8 cellular contexts compared by ENCODE assay signal in the genomic region with DNA sequence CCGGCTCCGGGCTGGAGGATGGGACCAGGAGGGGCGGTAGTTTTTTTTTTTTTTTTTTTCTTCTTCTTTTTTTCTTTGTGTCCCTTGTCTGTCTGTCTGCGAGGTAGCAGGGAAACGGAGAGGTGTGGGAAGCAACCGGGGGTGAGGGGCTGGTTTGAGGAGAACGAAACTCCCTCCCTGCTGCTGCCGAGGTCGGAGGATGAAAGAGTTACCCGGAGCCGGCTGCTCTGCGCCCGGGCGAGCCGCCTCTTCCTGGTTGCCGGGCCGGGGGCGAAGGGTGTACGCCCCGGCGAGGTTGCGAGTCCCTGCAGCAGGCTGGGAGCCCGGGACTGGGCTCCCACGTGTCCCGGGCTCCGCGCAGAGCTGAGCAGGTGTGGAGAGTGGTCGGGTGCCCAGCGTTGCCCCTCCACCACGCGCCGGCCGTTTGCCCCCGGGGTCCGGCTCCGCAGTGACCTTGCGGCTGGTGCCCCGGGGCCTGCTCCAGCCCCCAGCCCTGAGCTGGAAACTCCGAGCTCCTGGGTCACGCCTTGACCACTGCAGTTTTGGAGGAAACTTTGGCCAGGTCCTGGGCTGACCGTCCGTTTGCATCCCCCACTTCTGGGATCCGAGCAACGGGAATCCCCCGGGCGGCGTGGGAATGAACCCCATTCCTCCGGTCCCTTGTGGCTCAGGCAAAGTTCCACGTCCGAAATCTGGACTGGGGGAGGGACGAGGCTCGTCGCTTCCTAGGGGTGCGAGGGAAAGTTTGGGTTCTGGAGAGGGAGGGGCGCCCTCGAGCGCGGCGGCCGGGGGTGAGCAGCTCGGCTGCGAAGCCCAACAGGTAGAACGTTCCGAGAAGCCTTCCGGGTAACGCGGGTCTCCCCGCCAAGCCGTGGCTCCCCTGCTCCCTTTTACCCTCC. TPM values are rescaled to one million over a fixed set of nuclear protein-coding genes. Genes with fewer than 3 reads are reported as not detected.
DNase-seq lines count a peak whose midpoint lies in the region; ATAC-seq, FAIRE-seq and TF ChIP-seq lines count a peak whose summit lies in the region.

No MANE protein-coding gene starts in this region.

- BruUV-seq in K562 (replicated peaks; lab: Mats Ljungman, UMichigan) = no TSS peak

- TF ChIP-seq CTCF in AG04449 (IDR thresholded peaks at IDR 0.05; ENCODE audit: insufficient read depth, low read length, missing control alignments) (no peak), H9 (conservative IDR thresholded peaks at IDR 0.05) (no peak), K562 (IDR thresholded peaks at IDR 0.05 in 2 of 3, conservative IDR thresholded peaks at IDR 0.05 in 1 of 3; ENCODE audit: insufficient read depth in 2 of 3, low read depth in 1 of 3, low read length in 3 of 3) (0 out of 6 replicates have a peak, but pooled peaks of 1 of the 3 experiments have one; percentile 9)

- peaks cover 0 to 2% (median 0%) of the 10 kb centered on the region in 3 experiments; a peak in 2 of 7 replicates for H3K36me3 Mint-ChIP-seq in H9 (ENCODE audit: insufficient read depth in 1 of 3, low read depth in 3 of 3)
- H3K36me3 Mint-ChIP-seq in T-helper 1 cell treated with Interleukin-12 subunit alpha and Interleukin-12 subunit beta and Interleukin-4 antibody, amounts not matched to agents 30 μg/mL and 1 μg/mL, for 36 hours (ENCODE audit: low read depth) = peaks cover 22% of the 10 kb centered on the region

- intact Hi-C loops in K562 (cut with micrococcal nuclease) = loop anchor here (2.0 to 10.0 kb wide), 6 partner anchors 37 to 367 kb away; no protein-coding TSS in a partner anchor

- peak overlapping the region; percentile 52 for H3K9ac ChIP-seq in H9 (ENCODE audit: extremely low read depth, insufficient read length, low read length)
- peak overlapping the region; percentile 73 to 97 for H3K9ac ChIP-seq in K562 (ENCODE audit: insufficient read depth in 1 of 2, low read depth in 2 of 2, low read length in 2 of 2)
- peak overlapping the region; percentile 84 for H3K9ac ChIP-seq in iPS-20b (ENCODE audit: low read depth, low read length)

- H2BK5ac ChIP-seq in H9 (ENCODE audit: insufficient read length, low read length) = no peak overlapping the region

- no peak overlapping the region for H3K23ac ChIP-seq in H9 (ENCODE audit: insufficient read length, low read depth, low read length)

- H2AFZ ChIP-seq in H9 (ENCODE audit: low read length) (no peak overlapping the region), K562 (ENCODE audit: low read depth, low read length) (peak overlapping the region; percentile 93)

- H3K9me3 ChIP-seq in H9 (ENCODE audit: control insufficient read depth, low read depth, low read length) (no peaks in the 10 kb centered on the region), K562 (replicated peaks; ENCODE audit: control insufficient read depth, insufficient read depth, low read depth, low read length) (no peaks in the 10 kb centered on the region), iPS-20b (ENCODE audit: insufficient read depth, low read depth, low read length) (no peaks in the 10 kb centered on the region)

- peaks cover 9% of the 10 kb centered on the region; the same call in 1 of the 2 replicates for H3K4me1 ChIP-seq in H9 (ENCODE audit: insufficient read depth, low read length)
- peaks cover 37% of the 10 kb centered on the region in 2 experiments for H3K4me1 ChIP-seq in K562 (replicated peaks in 1 of 2; ENCODE audit: control insufficient read depth in 2 of 2, insufficient read depth in 2 of 2, low read length in 2 of 2)
- peaks cover 27% of the 10 kb centered on the region for H3K4me1 ChIP-seq in iPS-20b (ENCODE audit: insufficient read depth, low read length)

- no peak overlapping the region for H3K56ac ChIP-seq in H9 (ENCODE audit: insufficient read length, low read depth, low read length)

- peak overlapping the region; percentile 84 for H3K14ac ChIP-seq in H9 (ENCODE audit: insufficient read depth, low read length)

- peak; percentile 44 for ATAC-seq in K562
- ATAC-seq in GM21576 (IDR thresholded peaks at IDR 0.05; ENCODE audit: unreplicated experiment) = no peak
- no peak for ATAC-seq in GM19023 (IDR thresholded peaks at IDR 0.05; ENCODE audit: unreplicated experiment)

- no peak overlapping the region for H3T11ph ChIP-seq in H9 (ENCODE audit: low read length)

- H2BK12ac ChIP-seq in H9 (ENCODE audit: insufficient read length, low read depth, low read length) = no peak overlapping the region

- CTCF ChIA-PET in AG04449 (lab: Yijun Ruan, JAX) (interaction anchor here (0.8 to 2.8 kb wide), 15 partner anchors 9 to 429 kb away, joined by 3 to 14 read pairs (median 3); no protein-coding TSS in a partner anchor), K562 (lab: Yijun Ruan, JAX; ENCODE audit: low intra/inter-chr PET ratio) (interaction anchor here (0.6 kb wide), 1 partner anchor 140 kb away, joined by 3 read pairs; no protein-coding TSS in a partner anchor)

- no peak for TF ChIP-seq RAD21 in K562 (CRISPR knock-in tag; conservative IDR thresholded peaks at IDR 0.05 in 1 of 2, IDR thresholded peaks at IDR 0.05 in 1 of 2)

- H3K4me1 Mint-ChIP-seq in H9 = peaks cover 34 to 43% of the 10 kb centered on the region in 2 experiments
- peaks cover 41% of the 10 kb centered on the region for H3K4me1 Mint-ChIP-seq in T-helper 1 cell treated with Interleukin-12 subunit alpha and Interleukin-12 subunit beta and Interleukin-4 antibody, amounts not matched to agents 30 μg/mL and 1 μg/mL, for 36 hours (ENCODE audit: low read depth)

- no peak overlapping the region for H3K27ac Mint-ChIP-seq in H9
- peak overlapping the region; percentile 96 for H3K27ac Mint-ChIP-seq in T-helper 1 cell treated with Interleukin-12 subunit alpha and Interleukin-12 subunit beta and Interleukin-4 antibody, amounts not matched to agents 30 μg/mL and 1 μg/mL, for 36 hours

- no peak for DNase-seq in AG04449 (ENCODE audit: low read depth, low spot score)
- DNase-seq in H9 = no peak
- DNase-seq in K562 (ENCODE audit: extremely low read depth in 1 of 4, low spot score in 3 of 4) = peak; percentile 55 to 69 (median 64)
- peak; percentile 50 for DNase-seq in stimulated activated CD4-positive, alpha-beta T cell treated with anti-CD3 and anti-CD28 coated beads, Interleukin-12 subunit alpha, Interleukin-12 subunit beta, amount 100 ng/mL, for 4 hours

- no peak for FAIRE-seq in K562 (lab: Jason Lieb, UNC)

- H3K79me2 ChIP-seq in H9 (ENCODE audit: insufficient read depth, low read length) (no peaks in the 10 kb centered on the region; the same call in 1 of the 2 replicates), K562 (ENCODE audit: control insufficient read depth, insufficient read depth, low read length) (peaks cover 62% of the 10 kb centered on the region)

- peaks cover 58% of the 10 kb centered on the region for H3K27me3 Mint-ChIP-seq in H9 (ENCODE audit: low read depth)
- peaks cover 7% of the 10 kb centered on the region for H3K27me3 Mint-ChIP-seq in T-helper 1 cell treated with Interleukin-12 subunit alpha and Interleukin-12 subunit beta and Interleukin-4 antibody, amounts not matched to agents 30 μg/mL and 1 μg/mL, for 36 hours (ENCODE audit: low read depth)

- H2BK20ac ChIP-seq in H9 (ENCODE audit: low read depth, low read length, poor library complexity, severe bottlenecking) = no peak overlapping the region

- H3K9me3 Mint-ChIP-seq in H9 = no peaks in the 10 kb centered on the region
- H3K9me3 Mint-ChIP-seq in T-helper 1 cell treated with Interleukin-12 subunit alpha and Interleukin-12 subunit beta and Interleukin-4 antibody, amounts not matched to agents 30 μg/mL and 1 μg/mL, for 36 hours = no peaks in the 10 kb centered on the region

- in situ Hi-C loops in K562 (cut with MboI) = loop anchor here (5.0 kb wide), 1 partner anchor 76 kb away; no protein-coding TSS in a partner anchor

- WGBS in H9 (ENCODE audit: extremely low coverage, insufficient read length, low lambda C conversion rate) = no CpG with 5 or more reads among the region's 69 CpGs
- WGBS in K562 (ENCODE audit: insufficient coverage, low coverage, missing lambda C conversion rate) = under 1% methylated on average over 54 of the region's 69 CpGs

- POLR2A ChIA-PET in AG04449 (lab: Yijun Ruan, JAX) = interaction anchor here (0.8 to 2.0 kb wide), 3 partner anchors 10 to 244 kb away, joined by 3 to 9 read pairs (median 3); no protein-coding TSS in a partner anchor
- POLR2A ChIA-PET in K562 (lab: Yijun Ruan, JAX) = interaction anchor here (0.6 to 4.2 kb wide), 9 partner anchors 10 to 192 kb away, joined by 3 to 19 read pairs (median 4); no protein-coding TSS in a partner anchor

- no peak overlapping the region for H3K4ac ChIP-seq in H9 (ENCODE audit: low read depth, low read length)

- H4K8ac ChIP-seq in H9 (replicated peaks; ENCODE audit: insufficient read length, low read depth, low read length) = no peak overlapping the region

- peaks cover 5% of the 10 kb centered on the region for H4K20me1 ChIP-seq in H9 (ENCODE audit: control insufficient read depth, insufficient read depth, insufficient read length)
- no peaks in the 10 kb centered on the region for H4K20me1 ChIP-seq in K562 (replicated peaks; ENCODE audit: control insufficient read depth, insufficient read depth, low read length)

- no peak overlapping the region for H4K5ac ChIP-seq in H9 (ENCODE audit: insufficient read length, low read depth, low read length)

- H3K18ac ChIP-seq in H9 (ENCODE audit: insufficient read length, low read depth, low read length) = peak overlapping the region; percentile 75

- no peak overlapping the region for H2BK15ac ChIP-seq in H9 (ENCODE audit: low read depth, low read length)

- no peak overlapping the region for H2AK5ac ChIP-seq in H9 (ENCODE audit: insufficient read length, low read length)

- no peaks in the 10 kb centered on the region for H3K79me1 ChIP-seq in H9 (ENCODE audit: insufficient read depth, low read depth, low read length, poor library complexity, severe bottlenecking)

- H3K36me3 ChIP-seq in K562 (ENCODE audit: control insufficient read depth, insufficient read depth, low read length) = peaks cover 10% of the 10 kb centered on the region; the same call in 1 of the 3 replicates
- no peaks in the 10 kb centered on the region for H3K36me3 ChIP-seq in iPS-20b (ENCODE audit: insufficient read depth, low read depth, low read length)

- peak overlapping the region; percentile 97 for H3K4me2 ChIP-seq in H9 (ENCODE audit: insufficient read depth, insufficient read length, low read length)
- peak overlapping the region; percentile 98 for H3K4me2 ChIP-seq in K562 (ENCODE audit: insufficient read depth, low read length)

- no peak overlapping the region for H3K27ac ChIP-seq in H9 (ENCODE audit: insufficient read length, low read depth, low read length)
- peak overlapping the region; percentile 81 for H3K27ac ChIP-seq in K562 (ENCODE audit: extremely low read depth, low read depth, low read length)
- no peak overlapping the region for H3K27ac ChIP-seq in iPS-20b (ENCODE audit: low read length)

- H3K27me3 ChIP-seq in H9 (ENCODE audit: insufficient read depth, low read length) (peaks cover 10% of the 10 kb centered on the region; the same call in 1 of the 2 replicates), K562 (ENCODE audit: control insufficient read depth in 2 of 2, insufficient read depth in 2 of 2, low read length in 2 of 2) (no peaks in the 10 kb centered on the region), iPS-20b (ENCODE audit: insufficient read depth, low read length) (peaks cover 45% of the 10 kb centered on the region)

- no peak for TF ChIP-seq EP300 in K562 (IDR thresholded peaks at IDR 0.05; ENCODE audit: low read length)

- TF ChIP-seq POLR2A in K562 (conservative IDR thresholded peaks at IDR 0.05) = 0 out of 2 replicates have a peak, but pooled peaks have one; percentile 43

- H3K9me1 ChIP-seq in K562 (ENCODE audit: control insufficient read depth, insufficient read depth, low read length) = no peaks in the 10 kb centered on the region

- no peak overlapping the region for H4K91ac ChIP-seq in H9 (ENCODE audit: insufficient read length, low read depth, low read length)

- peak overlapping the region; percentile 89 for H3K4me3 ChIP-seq in AG04449 (ENCODE audit: low read depth, low read length)
- peak overlapping the region; percentile 97 for H3K4me3 ChIP-seq in K562
- peak overlapping the region; percentile 93 for H3K4me3 ChIP-seq in iPS-20b (ENCODE audit: low read length)

- peaks cover 25% of the 10 kb centered on the region for H3K23me2 ChIP-seq in H9 (ENCODE audit: insufficient read length, low read depth, low read length, poor library complexity, severe bottlenecking)

- peak overlapping the region; percentile 90 to 99 for H3K4me3 Mint-ChIP-seq in H9
- H3K4me3 Mint-ChIP-seq in T-helper 1 cell treated with Interleukin-12 subunit alpha and Interleukin-12 subunit beta and Interleukin-4 antibody, amounts not matched to agents 30 μg/mL and 1 μg/mL, for 36 hours = peak overlapping the region; percentile 98

- no peak overlapping the region for H2BK120ac ChIP-seq in H9 (ENCODE audit: low read depth, low read length, poor library complexity, severe bottlenecking)

RNA-seq across cellular contexts. Expression of a gene that starts 1.2 kb away (rescaled TPM):
- 6.7 and 7.9 TPM in 2 replicates for total RNA-seq in H9 (2021)
- total RNA-seq in K562 (2011; cell fraction: chromatin; rRNA removed; ENCODE audit: low replicate concordance) = 38.5 and 49.7 TPM in 2 replicates
- total RNA-seq in K562 (2011; cell fraction: nucleolus; rRNA removed) = 28.7 and 33.4 TPM in 2 replicates
- total RNA-seq in K562 (2011; cell fraction: nucleoplasm; rRNA removed) = 34.9 and 47.6 TPM in 2 replicates
- 34.3 and 37.2 TPM in 2 replicates for total RNA-seq in K562 (2014; rRNA removed)
- 12.7 and 12.9 TPM in 2 replicates for total RNA-seq in K562 (2014; rRNA removed; fragmentation: Illumina TruSeq; extraction: Trizol)
- 15.5 and 15.6 TPM in 2 replicates for total RNA-seq in K562 (2015; rRNA removed; fragmentation: Illumina TruSeq; extraction: Trizol)
- total RNA-seq in K562 (2021) = 38.7 and 39.0 TPM in 2 replicates
- 15.0 and 18.9 TPM in 2 replicates for polyA plus RNA-seq in K562 (2011; rRNA removed)
- polyA plus RNA-seq in K562 (2011; cell fraction: cytosol; rRNA removed) = 32.2 and 49.4 TPM in 2 replicates
- polyA plus RNA-seq in K562 (2011; cell fraction: nucleus; rRNA removed) = 13.4 and 22.2 TPM in 2 replicates
- 17.7 and 39.4 TPM in 2 replicates for polyA plus RNA-seq in K562 (2012)
- 16.4 and 18.9 TPM in 2 replicates for polyA plus RNA-seq in K562 (2014; fragmentation: Illumina TruSeq; extraction: Trizol)
- polyA plus RNA-seq in K562 (2014; fragmentation: Nextera tagmentation; extraction: Ambion mirVana) = 1 to 10 TPM; 2.3 to 2.9 TPM
- polyA plus RNA-seq in K562 (2014; rRNA removed) = 13.2 and 15.2 TPM in 2 replicates
- polyA minus RNA-seq in K562 (2011; rRNA and poly(A)+ RNA removed) = 17.8 and 21.7 TPM in 2 replicates
- polyA minus RNA-seq in K562 (2011; cell fraction: cytosol; rRNA and poly(A)+ RNA removed) = 15.0 and 18.8 TPM in 2 replicates
- 16.9 and 17.0 TPM in 2 replicates for polyA minus RNA-seq in K562 (2011; cell fraction: nucleus; rRNA and poly(A)+ RNA removed)

Comparison
In these comparisons a context has a peak if more than half of its experiments do, and no peak if none do; other contexts are left out.
1. DNase-seq: peak in K562 (4 of 4) and stimulated activated CD4-positive, alpha-beta T cell treated with anti-CD3 and anti-CD28 coated beads, Interleukin-12 subunit alpha, Interleukin-12 subunit beta, amount 100 ng/mL, for 4 hours (single experiment); none in AG04449 (single experiment) and H9 (single experiment).
2. Peak in every context shown above with its lines, with median percentiles within 50 percentile points of each other: H3K4me3 ChIP-seq and H3K9ac ChIP-seq.